In the genomic region with DNA sequence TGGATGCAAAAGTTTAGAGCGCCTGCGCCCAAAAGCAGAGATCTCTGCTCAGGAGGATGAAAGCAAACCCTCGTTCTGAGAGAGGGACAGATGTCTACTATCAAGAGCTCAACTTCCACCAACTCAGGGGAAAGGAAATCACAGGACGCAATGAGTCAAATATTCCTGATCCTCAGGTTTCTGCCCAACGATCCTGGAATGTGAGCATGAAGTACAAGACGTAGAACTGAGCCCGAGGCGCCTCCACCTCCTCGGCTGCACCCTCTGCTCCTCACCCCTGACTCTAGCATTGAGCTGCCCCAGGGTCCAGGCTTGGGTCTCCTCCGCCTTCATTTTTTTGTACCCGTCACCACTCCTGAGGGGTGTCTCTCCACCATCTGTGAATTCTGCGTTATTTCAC, we compare ENCODE assay signal across 23 cellular contexts.
"Had no signal": no experiment of that assay in that cellular context is flagged by ENCODE, and none has a peak within 500 bp of the region (broad histone marks: within the 10 kb centered on the region; RNA-seq: fewer than 3 reads in every experiment).

No MANE protein-coding gene starts in this region.

- H3K4me3 Mint-ChIP-seq: mesothelial cell of epicardium had no signal

- H3K4me3 ChIP-seq: coronary artery, dorsolateral prefrontal cortex, esophagus squamous epithelium, gastrocnemius medialis, heart right ventricle, left lung, lower lobe of right lung, mucosa of descending colon had no signal

- H3K27ac ChIP-seq: coronary artery, dorsolateral prefrontal cortex, epithelial cell of prostate, esophagus squamous epithelium, gastrocnemius medialis, heart right ventricle, left lung, lower lobe of right lung had no signal

- H3K9me3 ChIP-seq: esophagus squamous epithelium, gastrocnemius medialis, heart right ventricle, left lung, lower lobe of right lung, mucosa of descending colon had no signal

- DNase-seq: dermis blood vessel endothelial cell; dorsolateral prefrontal cortex; effector CD4-positive, alpha-beta T cell; effector memory CD4-positive, alpha-beta T cell; erythroblast; esophagus squamous epithelium; foreskin fibroblast; foreskin melanocyte; gastrocnemius medialis; glutamatergic neuron; head of caudate nucleus; heart right ventricle; hippocampal formation; left cardiac atrium; left ventricle myocardium superior; lower lobe of right lung; mesenchymal stem cell; mucosa of descending colon had no signal

- H3K36me3 ChIP-seq: gastrocnemius medialis, left lung had no signal

- H3K27me3 ChIP-seq: dorsolateral prefrontal cortex, esophagus squamous epithelium, gastrocnemius medialis, heart right ventricle, left lung had no signal

- H3K4me1 Mint-ChIP-seq: mesothelial cell of epicardium had no signal

- H3K4me1 ChIP-seq: esophagus squamous epithelium, gastrocnemius medialis, heart right ventricle, left lung, lower lobe of right lung had no signal

- ATAC-seq: esophagus mucosa, gastrocnemius medialis, heart right ventricle, left cardiac atrium, left ventricle myocardium superior, mucosa of descending colon had no signal
